In the genomic region with DNA sequence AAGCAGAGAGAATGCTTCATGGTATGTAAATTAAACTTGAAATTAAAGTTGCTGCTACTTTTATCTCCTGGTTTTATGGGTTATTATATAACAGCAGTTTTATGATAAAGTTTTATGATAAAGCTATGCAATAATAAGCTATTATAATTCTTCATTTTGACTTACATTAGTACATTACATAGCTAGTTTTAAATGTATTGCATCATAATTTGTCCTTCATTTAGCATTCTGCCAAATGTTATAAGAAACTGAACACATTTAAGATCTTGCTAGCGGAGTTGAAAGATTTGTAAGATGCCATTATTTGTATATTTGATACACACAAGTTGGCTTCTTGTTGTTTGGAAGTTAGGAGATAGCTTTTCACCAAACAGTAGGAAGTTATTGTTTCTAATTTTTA, we compare ENCODE assay signal across 34 cellular contexts.
"Had no signal": no experiment of that assay in that cellular context is flagged by ENCODE, and none has a peak within 500 bp of the region (broad histone marks: within the 10 kb centered on the region; RNA-seq: fewer than 3 reads in every experiment).

No MANE protein-coding gene starts in this region.

- H3K4me1 ChIP-seq: adrenal gland, ascending aorta, body of pancreas, breast epithelium had no signal

- H3K4me3 ChIP-seq: adrenal gland, ascending aorta, body of pancreas, breast epithelium, cardiac muscle cell had no signal

- H3K27me3 ChIP-seq: adrenal gland, ascending aorta, body of pancreas, brain microvascular endothelial cell, breast epithelium, cardiac muscle cell had no signal

- FAIRE-seq: astrocyte, bronchial epithelial cell had no signal

- H3K27ac ChIP-seq: adrenal gland, ascending aorta, body of pancreas, brain microvascular endothelial cell, breast epithelium, cardiac muscle cell had no signal

- ATAC-seq: activated naive CD4-positive, alpha-beta T cell treated with anti-CD3 and anti-CD28 coated beads, Interleukin-2, amount 50 U/mL, for 72 hours; activated naive CD8-positive, alpha-beta T cell treated with anti-CD3 and anti-CD28 coated beads, Interleukin-2, amount 50 U/mL, for 24 hours; activated T-cell treated with anti-CD3 and anti-CD28 coated beads, Interleukin-2, amount 50 U/mL, for 4 hours; activated T-cell treated with anti-CD3 and anti-CD28 coated beads, Interleukin-2, amount 50 U/mL, for 72 hours; activated T-helper 17 cell treated with anti-CD3 and anti-CD28 coated beads, Interleukin-2, amount 50 U/mL, for 72 hours; body of pancreas had no signal

- H3K9me3 ChIP-seq: adrenal gland, ascending aorta, body of pancreas, breast epithelium had no signal

- DNase-seq: activated effector memory CD4-positive, alpha-beta T cell treated with anti-CD3 and anti-CD28 coated beads, Interleukin-2, amount 50 U/mL, for 16 hours; activated effector memory CD4-positive, alpha-beta T cell treated with Interleukin-2 at 50 U/mL for 16 hours; activated gamma-delta T cell; activated gamma-delta T cell treated with Interleukin-2 at 50 U/mL for 16 hours; activated naive CD4-positive, alpha-beta T cell; activated naive CD4-positive, alpha-beta T cell treated with anti-CD3 and anti-CD28 coated beads for 36 hours; activated naive CD4-positive, alpha-beta T cell treated with anti-CD3 and anti-CD28 coated beads, Interleukin-2, amount 10 ng/mL, durations not matched to agents 7 days and 5 days; activated naive CD4-positive, alpha-beta T cell treated with anti-CD3 and anti-CD28 coated beads, Interleukin-2, amount 50 U/mL, for 16 hours; activated naive CD4-positive, alpha-beta T cell treated with Interleukin-2 at 50 U/mL for 16 hours; activated naive CD8-positive, alpha-beta T cell treated with anti-CD3 and anti-CD28 coated beads for 36 hours; activated naive CD8-positive, alpha-beta T cell treated with anti-CD3 and anti-CD28 coated beads, Interleukin-2, amount 10 ng/mL, durations not matched to agents 7 days and 5 days; activated naive CD8-positive, alpha-beta T cell treated with anti-CD3 and anti-CD28 coated beads, Interleukin-2, amount 50 U/mL, for 24 hours; activated T-cell treated with anti-CD3 and anti-CD28 coated beads, Interleukin-2, amount 50 U/mL, for 1 hour; activated T-cell treated with anti-CD3 and anti-CD28 coated beads, Interleukin-2, amount 50 U/mL, for 24 hours; activated T-cell treated with anti-CD3 and anti-CD28 coated beads, Interleukin-2, amount 50 U/mL, for 4 hours; activated T-cell treated with anti-CD3 and anti-CD28 coated beads, Interleukin-2, amount 50 U/mL, for 48 hours; activated T-cell treated with anti-CD3 and anti-CD28 coated beads, Interleukin-2, amount 50 U/mL, for 72 hours; adrenal gland; amniotic stem cell; amygdala; anterior cingulate cortex; aorta; body of pancreas; brain microvascular endothelial cell; caudate nucleus; central memory CD4-positive, alpha-beta T cell; cerebellar nuclear complex had no signal

- H3K36me3 ChIP-seq: adrenal gland, ascending aorta, brain microvascular endothelial cell, breast epithelium, cardiac muscle cell had no signal
